In genomic region chr7:50863053-50863452, GRCh38 we compare ENCODE assay signal across 15 cellular contexts.
A peak's percentile ranks its signal among the peaks of the same experiment; 100 is the strongest.
DNase-seq lines count a peak whose midpoint lies in the region; ATAC-seq and TF ChIP-seq lines count a peak whose summit lies in the region.
"Had no signal": no experiment of that assay in that cellular context is flagged by ENCODE, and none has a peak within 500 bp of the region (broad histone marks: within the 10 kb centered on the region; RNA-seq: fewer than 3 reads in every experiment).

No MANE protein-coding gene starts in this region.

- CTCF ChIA-PET in activated CD8-positive, alpha-beta T cell treated with anti-CD3 and anti-CD28 coated beads for 36 hours (lab: Charles Lee), result no interaction called here
- CTCF ChIA-PET in activated CD8-positive, alpha-beta T cell treated with anti-CD3 and anti-CD28 coated beads, Interleukin-2, amount 10 ng/mL, durations not matched to agents 7 days and 5 days (lab: Charles Lee), result no interaction called here

- peaks cover 0 to 8% of the 10 kb centered on the region in 2 donors for H3K4me1 ChIP-seq in right atrium auricular region
- H3K4me1 ChIP-seq in heart left ventricle, result peaks cover 0 to 16% (median 3%) of the 10 kb centered on the region in 12 donors
- H3K4me1 ChIP-seq in spleen, result no peaks in the 10 kb centered on the region
- H3K4me1 ChIP-seq: BE2C had no signal

- no peak overlapping the region for H3K27ac Mint-ChIP-seq in activated CD8-positive, alpha-beta T cell treated with anti-CD3 and anti-CD28 coated beads for 36 hours
- no peak overlapping the region for H3K27ac Mint-ChIP-seq in activated CD8-positive, alpha-beta T cell treated with anti-CD3 and anti-CD28 coated beads, Interleukin-2, amount 10 ng/mL, durations not matched to agents 7 days and 5 days
- H3K27ac Mint-ChIP-seq in activated naive CD8-positive, alpha-beta T cell treated with anti-CD3 and anti-CD28 coated beads, Interleukin-2, amount 50 U/mL, for 24 hours, result no peak overlapping the region
- H3K27ac Mint-ChIP-seq: CD4-positive, CD25-positive, alpha-beta regulatory T cell; H9 had no signal

- POLR2A ChIA-PET in activated CD8-positive, alpha-beta T cell treated with anti-CD3 and anti-CD28 coated beads for 36 hours (lab: Charles Lee), result no interaction called here
- POLR2A ChIA-PET in activated CD8-positive, alpha-beta T cell treated with anti-CD3 and anti-CD28 coated beads, Interleukin-2, amount 10 ng/mL, durations not matched to agents 7 days and 5 days (lab: Charles Lee), result no interaction called here

- 61 to 86% (median 65%) methylated on average over 3 of the region's 3 CpGs for WGBS in heart left ventricle, 4 donors
- 57 to 86% (median 70%) methylated on average over 3 of the region's 3 CpGs for WGBS in spleen, 5 donors

- ATAC-seq in activated CD8-positive, alpha-beta T cell treated with anti-CD3 and anti-CD28 coated beads for 36 hours, result peak; percentile 13
- ATAC-seq in activated CD8-positive, alpha-beta T cell treated with anti-CD3 and anti-CD28 coated beads, Interleukin-2, amount 10 ng/mL, durations not matched to agents 7 days and 5 days, result no peak
- no peak for ATAC-seq in heart left ventricle
- peak; percentile 51 for ATAC-seq in activated naive CD8-positive, alpha-beta T cell treated with anti-CD3 and anti-CD28 coated beads, Interleukin-2, amount 50 U/mL, for 24 hours

- no peak overlapping the region for H3K27ac ChIP-seq in right atrium auricular region
- H3K27ac ChIP-seq in heart left ventricle, result no peak overlapping the region
- H3K27ac ChIP-seq in spleen, result no peak overlapping the region

- no peak for TF ChIP-seq POLR2A in heart left ventricle (IDR thresholded peaks at IDR 0.05)
- no peak for TF ChIP-seq POLR2A in spleen (IDR thresholded peaks at IDR 0.05)

- no peak overlapping the region for H3K4me3 Mint-ChIP-seq in activated CD8-positive, alpha-beta T cell treated with anti-CD3 and anti-CD28 coated beads for 36 hours
- no peak overlapping the region for H3K4me3 Mint-ChIP-seq in activated CD8-positive, alpha-beta T cell treated with anti-CD3 and anti-CD28 coated beads, Interleukin-2, amount 10 ng/mL, durations not matched to agents 7 days and 5 days
- H3K4me3 Mint-ChIP-seq in activated naive CD8-positive, alpha-beta T cell treated with anti-CD3 and anti-CD28 coated beads, Interleukin-2, amount 50 U/mL, for 24 hours, result no peak overlapping the region
- H3K4me3 Mint-ChIP-seq: CD4-positive, CD25-positive, alpha-beta regulatory T cell; CD8-positive, alpha-beta memory T cell; H9 had no signal

- no peak for TF ChIP-seq CTCF in activated CD8-positive, alpha-beta T cell treated with anti-CD3 and anti-CD28 coated beads for 36 hours (IDR thresholded peaks at IDR 0.05)
- TF ChIP-seq CTCF in right atrium auricular region (IDR thresholded peaks at IDR 0.05), result no peak
- no peak for TF ChIP-seq CTCF in heart left ventricle (IDR thresholded peaks at IDR 0.05)
- TF ChIP-seq CTCF in spleen (IDR thresholded peaks at IDR 0.05 in 8 of 11, conservative IDR thresholded peaks at IDR 0.05 in 3 of 11), result no peak

- peak; percentile 42 for DNase-seq in activated CD8-positive, alpha-beta T cell treated with anti-CD3 and anti-CD28 coated beads for 36 hours
- no peak for DNase-seq in activated CD8-positive, alpha-beta T cell treated with anti-CD3 and anti-CD28 coated beads, Interleukin-2, amount 10 ng/mL, durations not matched to agents 7 days and 5 days
- DNase-seq in right atrium auricular region (ENCODE audit: low spot score), result peak; percentile 30
- DNase-seq in heart left ventricle, result no peak
- peak; percentile 13 for DNase-seq in UCSD-AML1 (lab: John Stamatoyannopoulos, UW; ENCODE audit: unreplicated experiment)
- no peak for DNase-seq in activated naive CD8-positive, alpha-beta T cell treated with anti-CD3 and anti-CD28 coated beads, Interleukin-2, amount 50 U/mL, for 24 hours
- no peak for DNase-seq in NCI-H128 (lab: John Stamatoyannopoulos, UW; ENCODE audit: unreplicated experiment)
- DNase-seq in spleen, result no peak
- DNase-seq: ACHN; BE2C; C1 segment of cervical spinal cord; CD4-positive, CD25-positive, alpha-beta regulatory T cell; CD8-positive, alpha-beta memory T cell; COR-L47; H9 had no signal

- H3K27me3 ChIP-seq in right atrium auricular region (no peaks in the 10 kb centered on the region), heart left ventricle (no peaks in the 10 kb centered on the region), spleen (replicated peaks in 1 of 7) (no peaks in the 10 kb centered on the region)

- H3K4me3 ChIP-seq in right atrium auricular region, result no peak overlapping the region
- no peak overlapping the region for H3K4me3 ChIP-seq in heart left ventricle
- H3K4me3 ChIP-seq in spleen, result no peak overlapping the region

- peaks cover 3% of the 10 kb centered on the region for H3K27me3 Mint-ChIP-seq in activated CD8-positive, alpha-beta T cell treated with anti-CD3 and anti-CD28 coated beads for 36 hours
- H3K27me3 Mint-ChIP-seq in activated CD8-positive, alpha-beta T cell treated with anti-CD3 and anti-CD28 coated beads, Interleukin-2, amount 10 ng/mL, durations not matched to agents 7 days and 5 days (ENCODE audit: low read depth), result peaks cover 2% of the 10 kb centered on the region
- peaks cover 8% of the 10 kb centered on the region for H3K27me3 Mint-ChIP-seq in activated naive CD8-positive, alpha-beta T cell treated with anti-CD3 and anti-CD28 coated beads, Interleukin-2, amount 50 U/mL, for 24 hours

- no peaks in the 10 kb centered on the region for H3K36me3 Mint-ChIP-seq in activated CD8-positive, alpha-beta T cell treated with anti-CD3 and anti-CD28 coated beads for 36 hours (ENCODE audit: low read depth)
- no peaks in the 10 kb centered on the region for H3K36me3 Mint-ChIP-seq in activated CD8-positive, alpha-beta T cell treated with anti-CD3 and anti-CD28 coated beads, Interleukin-2, amount 10 ng/mL, durations not matched to agents 7 days and 5 days (ENCODE audit: low read depth)
- no peaks in the 10 kb centered on the region for H3K36me3 Mint-ChIP-seq in activated naive CD8-positive, alpha-beta T cell treated with anti-CD3 and anti-CD28 coated beads, Interleukin-2, amount 50 U/mL, for 24 hours (ENCODE audit: low read depth)
- H3K36me3 Mint-ChIP-seq: CD4-positive, CD25-positive, alpha-beta regulatory T cell; CD8-positive, alpha-beta memory T cell had no signal

- H3K36me3 ChIP-seq in right atrium auricular region (no peaks in the 10 kb centered on the region), heart left ventricle (no peaks in the 10 kb centered on the region), spleen (no peaks in the 10 kb centered on the region)
- H3K36me3 ChIP-seq: BE2C had no signal

- H3K9me3 Mint-ChIP-seq in activated CD8-positive, alpha-beta T cell treated with anti-CD3 and anti-CD28 coated beads for 36 hours, result no peaks in the 10 kb centered on the region
- no peaks in the 10 kb centered on the region for H3K9me3 Mint-ChIP-seq in activated CD8-positive, alpha-beta T cell treated with anti-CD3 and anti-CD28 coated beads, Interleukin-2, amount 10 ng/mL, durations not matched to agents 7 days and 5 days (ENCODE audit: insufficient read depth)
- no peaks in the 10 kb centered on the region for H3K9me3 Mint-ChIP-seq in activated naive CD8-positive, alpha-beta T cell treated with anti-CD3 and anti-CD28 coated beads, Interleukin-2, amount 50 U/mL, for 24 hours
- H3K9me3 Mint-ChIP-seq: CD8-positive, alpha-beta memory T cell had no signal

- H3K9me3 ChIP-seq in right atrium auricular region (no peaks in the 10 kb centered on the region), heart left ventricle (no peaks in the 10 kb centered on the region), spleen (no peaks in the 10 kb centered on the region)
- H3K9me3 ChIP-seq: BE2C had no signal

- H3K4me1 Mint-ChIP-seq in activated CD8-positive, alpha-beta T cell treated with anti-CD3 and anti-CD28 coated beads for 36 hours (ENCODE audit: low read depth), result peaks cover 2% of the 10 kb centered on the region
- peaks cover 3% of the 10 kb centered on the region for H3K4me1 Mint-ChIP-seq in activated CD8-positive, alpha-beta T cell treated with anti-CD3 and anti-CD28 coated beads, Interleukin-2, amount 10 ng/mL, durations not matched to agents 7 days and 5 days (ENCODE audit: low read depth)
- H3K4me1 Mint-ChIP-seq in activated naive CD8-positive, alpha-beta T cell treated with anti-CD3 and anti-CD28 coated beads, Interleukin-2, amount 50 U/mL, for 24 hours, result peaks cover 3% of the 10 kb centered on the region
- H3K4me1 Mint-ChIP-seq: CD4-positive, CD25-positive, alpha-beta regulatory T cell; CD8-positive, alpha-beta memory T cell had no signal

- intact Hi-C loops in activated CD8-positive, alpha-beta T cell treated with anti-CD3 and anti-CD28 coated beads for 36 hours (cut with micrococcal nuclease), result no loop called here
- intact Hi-C loops in heart left ventricle (cut with DNase I) (no loop called here), spleen (cut with DNase I; ENCODE audit: low total_unique reads) (no loop called here)

Comparison
In these comparisons a context has a peak if more than half of its experiments do, and no peak if none do; other contexts are left out.
1. ATAC-seq: peak in activated CD8-positive, alpha-beta T cell treated with anti-CD3 and anti-CD28 coated beads for 36 hours (single experiment) and activated naive CD8-positive, alpha-beta T cell treated with anti-CD3 and anti-CD28 coated beads, Interleukin-2, amount 50 U/mL, for 24 hours (single experiment); none in activated CD8-positive, alpha-beta T cell treated with anti-CD3 and anti-CD28 coated beads, Interleukin-2, amount 10 ng/mL, durations not matched to agents 7 days and 5 days (single experiment) and heart left ventricle (0 of 4).
2. DNase-seq: peak in activated CD8-positive, alpha-beta T cell treated with anti-CD3 and anti-CD28 coated beads for 36 hours (single experiment), right atrium auricular region (single experiment) and UCSD-AML1 (single experiment); none in activated CD8-positive, alpha-beta T cell treated with anti-CD3 and anti-CD28 coated beads, Interleukin-2, amount 10 ng/mL, durations not matched to agents 7 days and 5 days (single experiment), heart left ventricle (0 of 5), activated naive CD8-positive, alpha-beta T cell treated with anti-CD3 and anti-CD28 coated beads, Interleukin-2, amount 50 U/mL, for 24 hours (single experiment), NCI-H128 (single experiment) and spleen (single experiment).